ENCODE assay signal across 15 cellular contexts in the genomic region with DNA sequence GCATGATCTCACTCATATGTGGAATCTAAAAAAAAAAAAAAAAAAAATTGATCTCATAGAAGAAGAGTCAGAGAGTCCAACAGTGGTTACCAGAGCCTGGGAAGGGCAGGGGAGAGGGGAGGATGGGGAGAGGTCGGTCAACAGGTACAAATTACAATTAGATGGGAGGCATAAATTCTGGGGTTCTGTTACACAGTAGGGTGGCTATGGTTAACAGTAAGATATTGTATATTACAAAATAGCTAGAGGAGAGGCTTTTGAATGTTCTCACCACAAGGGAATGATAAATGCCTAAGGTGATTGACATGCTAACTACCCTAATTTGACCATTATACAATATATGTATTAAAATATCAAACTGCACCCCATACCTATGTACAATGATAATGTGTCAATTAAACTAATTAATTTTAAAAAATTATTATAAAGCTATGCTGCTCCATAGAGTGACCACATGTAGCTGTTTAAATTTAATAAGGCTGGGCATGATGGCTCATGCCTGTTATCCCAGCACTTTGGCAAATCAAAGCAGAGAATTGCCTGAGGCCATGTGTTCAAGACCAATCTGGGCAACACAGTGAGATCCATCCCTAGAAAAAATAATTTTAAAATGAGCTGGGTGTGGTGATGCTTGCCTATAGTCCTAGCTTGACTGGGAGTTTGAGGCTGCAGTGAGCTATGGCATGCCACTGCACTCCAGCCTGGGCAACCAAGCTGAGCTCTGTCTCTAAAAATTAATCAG.
DNase-seq lines count a peak whose midpoint lies in the region; ATAC-seq and TF ChIP-seq lines count a peak whose summit lies in the region.
"Had no signal": no experiment of that assay in that cellular context is flagged by ENCODE, and none has a peak within 500 bp of the region (broad histone marks: within the 10 kb centered on the region; RNA-seq: fewer than 3 reads in every experiment).

No MANE protein-coding gene starts in this region.

- WGBS in GM23248 (ENCODE audit: low coverage in 1 of 2, low lambda C conversion rate in 2 of 2, missing lambda C conversion rate in 2 of 2), 2 experiments = 94 to 97% methylated on average over 1 of the region's 1 CpG
- 63% methylated on average over 1 of the region's 1 CpG for WGBS in liver

- peaks cover 15% of the 10 kb centered on the region for H3F3A ChIP-seq in GM23248 (ENCODE audit: insufficient read depth)

- H3K4me1 ChIP-seq in BLaER1 = peaks cover 72% of the 10 kb centered on the region
- peaks cover 18% of the 10 kb centered on the region for H3K4me1 ChIP-seq in GM23248 (ENCODE audit: insufficient read depth)
- peaks cover 2 to 31% (median 13%) of the 10 kb centered on the region in 4 donors for H3K4me1 ChIP-seq in liver (ENCODE audit: control insufficient read depth in 4 of 4, insufficient read depth in 4 of 4, low read length in 3 of 4)

- TF ChIP-seq RAD21 in liver (IDR thresholded peaks at IDR 0.05) = no peak

- DNase-seq in GM23248 = peak; percentile 13
- DNase-seq in activated T-helper 1 cell treated with anti-CD3 and anti-CD28 coated beads, Interleukin-12 subunit alpha, Interleukin-12 subunit beta, Interleukin-2, Interleukin-4 antibody, amounts not matched to agents 30 ng/mL and 10 ng/mL and 1 ng/mL, durations not matched to agents 14 hours and 24 hours and 36 hours (ENCODE audit: low spot score) = no peak
- no peak for DNase-seq in activated CD4-positive, alpha-beta T cell treated with anti-CD3 and anti-CD28 coated beads, Interleukin-2, amount 50 U/mL, for 1 hour
- DNase-seq in nucleus accumbens (lab: John Stamatoyannopoulos, UW) = no peak
- DNase-seq in NCI-H526 (lab: John Stamatoyannopoulos, UW) = no peak
- DNase-seq: NCI-H1105, NCI-H1694 had no signal

- no peaks in the 10 kb centered on the region for H3K36me3 Mint-ChIP-seq in activated T-helper 1 cell treated with anti-CD3 and anti-CD28 coated beads, Interleukin-12 subunit alpha, Interleukin-12 subunit beta, Interleukin-2, Interleukin-4 antibody, amounts not matched to agents 30 ng/mL and 10 ng/mL and 1 ng/mL, durations not matched to agents 14 hours and 24 hours and 36 hours (ENCODE audit: low read depth)
- H3K36me3 Mint-ChIP-seq: CD4-positive, CD25-positive, alpha-beta regulatory T cell had no signal

- peaks cover 24% of the 10 kb centered on the region for H3K27me3 Mint-ChIP-seq in activated T-helper 1 cell treated with anti-CD3 and anti-CD28 coated beads, Interleukin-12 subunit alpha, Interleukin-12 subunit beta, Interleukin-2, Interleukin-4 antibody, amounts not matched to agents 30 ng/mL and 10 ng/mL and 1 ng/mL, durations not matched to agents 14 hours and 24 hours and 36 hours (ENCODE audit: insufficient read depth)

- no peaks in the 10 kb centered on the region; the same call in 1 of the 2 replicates for H3K27me3 ChIP-seq in BLaER1
- H3K27me3 ChIP-seq in GM23248 (replicated peaks; ENCODE audit: insufficient read depth) = no peaks in the 10 kb centered on the region
- H3K27me3 ChIP-seq in liver (ENCODE audit: control insufficient read depth in 4 of 4, insufficient read depth in 4 of 4, low read length in 3 of 4) = no peaks in the 10 kb centered on the region
- H3K27me3 ChIP-seq: BE2C had no signal

- intact Hi-C loops in activated T-helper 1 cell treated with anti-CD3 and anti-CD28 coated beads, Interleukin-12 subunit alpha, Interleukin-12 subunit beta, Interleukin-2, Interleukin-4 antibody, amounts not matched to agents 30 ng/mL and 10 ng/mL and 1 ng/mL, durations not matched to agents 14 hours and 24 hours and 36 hours (cut with micrococcal nuclease) = loop anchor here (1.0 to 5.0 kb wide), 9 partner anchors 61 to 393 kb away; a partner anchor contains a TSS

- H4K20me1 ChIP-seq in BLaER1 = no peaks in the 10 kb centered on the region
- H4K20me1 ChIP-seq in GM23248 (ENCODE audit: insufficient read depth) = no peaks in the 10 kb centered on the region

- peak overlapping the region; percentile 35 for H3K27ac Mint-ChIP-seq in activated T-helper 1 cell treated with anti-CD3 and anti-CD28 coated beads, Interleukin-12 subunit alpha, Interleukin-12 subunit beta, Interleukin-2, Interleukin-4 antibody, amounts not matched to agents 30 ng/mL and 10 ng/mL and 1 ng/mL, durations not matched to agents 14 hours and 24 hours and 36 hours
- H3K27ac Mint-ChIP-seq: CD4-positive, CD25-positive, alpha-beta regulatory T cell; H9 had no signal

- no peaks in the 10 kb centered on the region for H3K9me2 ChIP-seq in GM23248 (ENCODE audit: insufficient read depth)

- TF ChIP-seq CTCF in liver (IDR thresholded peaks at IDR 0.05; ENCODE audit: low read depth, low read length, missing input control) = no peak

- H3K27ac ChIP-seq in BLaER1 (no peak overlapping the region), GM23248 (no peak overlapping the region), liver (ENCODE audit: low read depth in 1 of 2, low read length in 2 of 2) (peak overlapping the region; percentile 17 to 74)
- H3K27ac ChIP-seq: HL-60, SK-N-MC had no signal

- no peak overlapping the region for H3K4me3 Mint-ChIP-seq in activated T-helper 1 cell treated with anti-CD3 and anti-CD28 coated beads, Interleukin-12 subunit alpha, Interleukin-12 subunit beta, Interleukin-2, Interleukin-4 antibody, amounts not matched to agents 30 ng/mL and 10 ng/mL and 1 ng/mL, durations not matched to agents 14 hours and 24 hours and 36 hours
- H3K4me3 Mint-ChIP-seq: CD4-positive, CD25-positive, alpha-beta regulatory T cell; H9 had no signal

- H3K9ac ChIP-seq in BLaER1 (no peak overlapping the region), GM23248 (no peak overlapping the region), liver (ENCODE audit: low read depth in 1 of 2, low read length in 2 of 2) (peak overlapping the region in 1 of 2 donors; percentile 42)

- no peaks in the 10 kb centered on the region for H3K79me2 ChIP-seq in GM23248 (ENCODE audit: insufficient read depth)

- no peak overlapping the region for H2AFZ ChIP-seq in GM23248

- no peak overlapping the region for H3K4me3 ChIP-seq in BLaER1
- H3K4me3 ChIP-seq in GM23248 = no peak overlapping the region
- H3K4me3 ChIP-seq in liver (ENCODE audit: low read depth in 1 of 3, low read length in 3 of 3) = no peak overlapping the region
- H3K4me3 ChIP-seq: SK-N-MC had no signal

- H3K4me2 ChIP-seq in BLaER1 (0 out of 2 replicates have a peak overlapping the region, but pooled peaks have one; percentile 7), GM23248 (ENCODE audit: unreplicated experiment) (no peak overlapping the region)

- no peak for ATAC-seq in HG02623 (IDR thresholded peaks at IDR 0.05; ENCODE audit: unreplicated experiment)

- in situ Hi-C loops in GM23248 (cut with MboI) = loop anchor here (10.0 kb wide), 1 partner anchor 223 kb away; no protein-coding TSS in a partner anchor

- H3K9me3 ChIP-seq in BLaER1 (peaks cover 3% of the 10 kb centered on the region), GM23248 (ENCODE audit: low read depth) (no peaks in the 10 kb centered on the region), liver (ENCODE audit: control insufficient read depth in 4 of 4, low read length in 3 of 4) (no peaks in the 10 kb centered on the region)
- H3K9me3 ChIP-seq: BE2C had no signal

- no peaks in the 10 kb centered on the region for H3K9me3 Mint-ChIP-seq in activated T-helper 1 cell treated with anti-CD3 and anti-CD28 coated beads, Interleukin-12 subunit alpha, Interleukin-12 subunit beta, Interleukin-2, Interleukin-4 antibody, amounts not matched to agents 30 ng/mL and 10 ng/mL and 1 ng/mL, durations not matched to agents 14 hours and 24 hours and 36 hours
- H3K9me3 Mint-ChIP-seq: CD4-positive, CD25-positive, alpha-beta regulatory T cell had no signal

- H3K36me3 ChIP-seq in BLaER1 (no peaks in the 10 kb centered on the region), GM23248 (ENCODE audit: low read depth) (no peaks in the 10 kb centered on the region), liver (ENCODE audit: control insufficient read depth in 4 of 4, insufficient read depth in 3 of 4, low read depth in 1 of 4, low read length in 3 of 4) (no peaks in the 10 kb centered on the region)
- H3K36me3 ChIP-seq: BE2C had no signal

- peaks cover 31% of the 10 kb centered on the region for H3K4me1 Mint-ChIP-seq in activated T-helper 1 cell treated with anti-CD3 and anti-CD28 coated beads, Interleukin-12 subunit alpha, Interleukin-12 subunit beta, Interleukin-2, Interleukin-4 antibody, amounts not matched to agents 30 ng/mL and 10 ng/mL and 1 ng/mL, durations not matched to agents 14 hours and 24 hours and 36 hours (ENCODE audit: low read depth)

TF ChIP-seq in liver, 16 proteins besides CTCF, POLR2A, EP300 and RAD21 (continues in another document):
- TF ChIP-seq, protein P1, sequence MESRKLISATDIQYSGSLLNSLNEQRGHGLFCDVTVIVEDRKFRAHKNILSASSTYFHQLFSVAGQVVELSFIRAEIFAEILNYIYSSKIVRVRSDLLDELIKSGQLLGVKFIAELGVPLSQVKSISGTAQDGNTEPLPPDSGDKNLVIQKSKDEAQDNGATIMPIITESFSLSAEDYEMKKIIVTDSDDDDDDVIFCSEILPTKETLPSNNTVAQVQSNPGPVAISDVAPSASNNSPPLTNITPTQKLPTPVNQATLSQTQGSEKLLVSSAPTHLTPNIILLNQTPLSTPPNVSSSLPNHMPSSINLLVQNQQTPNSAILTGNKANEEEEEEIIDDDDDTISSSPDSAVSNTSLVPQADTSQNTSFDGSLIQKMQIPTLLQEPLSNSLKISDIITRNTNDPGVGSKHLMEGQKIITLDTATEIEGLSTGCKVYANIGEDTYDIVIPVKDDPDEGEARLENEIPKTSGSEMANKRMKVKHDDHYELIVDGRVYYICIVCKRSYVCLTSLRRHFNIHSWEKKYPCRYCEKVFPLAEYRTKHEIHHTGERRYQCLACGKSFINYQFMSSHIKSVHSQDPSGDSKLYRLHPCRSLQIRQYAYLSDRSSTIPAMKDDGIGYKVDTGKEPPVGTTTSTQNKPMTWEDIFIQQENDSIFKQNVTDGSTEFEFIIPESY (IDR thresholded peaks at IDR 0.05) = no peak
- TF ChIP-seq RXRA (IDR thresholded peaks at IDR 0.05) = no peak
- no peak for TF ChIP-seq SP1 (IDR thresholded peaks at IDR 0.05)
- TF ChIP-seq YY1 (IDR thresholded peaks at IDR 0.05) = no peak
- no peak for TF ChIP-seq GABPA (IDR thresholded peaks at IDR 0.05 in 1 of 2, conservative IDR thresholded peaks at IDR 0.05 in 1 of 2)
- no peak for TF ChIP-seq HNF4G (IDR thresholded peaks at IDR 0.05)

Comparison
In these comparisons a context has a peak if more than half of its experiments do, and no peak if none do; other contexts are left out.
1. H3K27ac ChIP-seq: peak in liver (2 of 2); none in BLaER1 (single experiment) and GM23248 (single experiment).